Comparison of ENCODE assay signal across 8 cellular contexts in the genomic region with DNA sequence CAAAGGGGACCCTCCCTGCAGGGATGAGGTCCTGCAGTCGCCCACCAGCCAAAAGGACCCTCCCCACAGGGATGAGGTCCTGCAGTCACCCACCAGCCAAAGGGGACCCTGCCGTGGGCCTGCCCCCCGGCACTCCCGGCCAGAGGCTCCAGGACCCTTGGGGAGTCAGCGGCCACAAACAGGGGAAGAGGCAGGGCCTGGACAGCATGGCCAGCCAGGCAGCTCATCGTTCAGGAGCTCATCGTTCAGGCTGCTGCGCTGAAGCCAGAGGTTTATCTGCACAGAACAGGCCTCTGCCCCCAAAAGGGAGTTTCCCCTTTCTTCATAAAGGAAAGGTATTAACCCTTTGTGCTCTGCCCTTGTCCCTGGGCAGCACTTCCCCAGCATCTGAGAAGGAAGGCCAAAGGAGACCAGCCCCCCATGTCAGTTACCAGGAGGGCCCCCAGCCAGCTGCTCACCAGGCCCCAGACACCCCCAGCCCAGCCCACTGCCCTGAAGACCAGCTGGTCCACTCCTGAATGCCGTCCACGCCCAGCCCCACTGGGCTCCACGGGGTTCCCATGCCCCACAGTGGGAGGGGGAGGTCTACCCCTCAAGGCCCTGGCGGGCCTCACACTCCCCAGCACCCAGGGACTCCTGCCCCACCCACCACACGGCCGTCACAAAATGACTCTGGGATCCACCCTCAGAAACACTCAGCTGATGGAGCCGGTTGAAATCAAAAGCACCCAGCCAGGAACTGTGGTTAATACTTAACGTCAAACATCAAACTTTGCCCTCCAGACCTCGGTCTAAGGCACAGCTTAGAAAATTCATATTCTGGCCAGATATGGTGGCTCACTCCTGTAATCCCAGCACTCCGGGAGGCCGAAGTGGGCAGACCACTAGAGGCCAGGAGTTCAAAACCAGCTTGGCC. TPM values are rescaled to one million over a fixed set of nuclear protein-coding genes. Genes with fewer than 3 reads are reported as not detected.
A peak's percentile ranks its signal among the peaks of the same experiment; 100 is the strongest.
DNase-seq lines count a peak whose midpoint lies in the region; ATAC-seq and TF ChIP-seq lines count a peak whose summit lies in the region.

No MANE protein-coding gene starts in this region.

- H3K4me3 ChIP-seq in HL-60 (replicated peaks; ENCODE audit: insufficient read depth, low read length) (no peak overlapping the region), right lobe of liver (peak overlapping the region; percentile 0 to 98 (median 91))

- TF ChIP-seq CTCF in HL-60 (IDR thresholded peaks at IDR 0.05; ENCODE audit: insufficient read depth, low read length) (no peak), right lobe of liver (IDR thresholded peaks at IDR 0.05) (no peak), osteocyte (IDR thresholded peaks at IDR 0.05) (no peak)

- H3K36me3 Mint-ChIP-seq in osteocyte (ENCODE audit: unreplicated experiment), result no peaks in the 10 kb centered on the region

- WGBS in right lobe of liver (ENCODE audit: insufficient coverage, low coverage, low lambda C conversion rate, missing lambda C conversion rate), result 9% methylated on average over 9 of the region's 19 CpGs

- TF ChIP-seq POLR2A in right lobe of liver (IDR thresholded peaks at IDR 0.05), result peak; percentile 48

- peak overlapping the region; percentile 55 for H3K27ac ChIP-seq in HL-60 (replicated peaks)
- peak overlapping the region; percentile 95 to 99 (median 99) for H3K27ac ChIP-seq in right lobe of liver

- H3K27me3 ChIP-seq in HL-60 (ENCODE audit: insufficient read depth, poor library complexity, severe bottlenecking) (no peaks in the 10 kb centered on the region), right lobe of liver (no peaks in the 10 kb centered on the region)

- H3K4me1 Mint-ChIP-seq in osteocyte (ENCODE audit: unreplicated experiment), result peaks cover 12% of the 10 kb centered on the region

- intact Hi-C loops in right lobe of liver (cut with DNase I), result no loop called here

- peaks cover 0 to 86% (median 41%) of the 10 kb centered on the region in 4 donors for H3K4me1 ChIP-seq in right lobe of liver

- no peaks in the 10 kb centered on the region for H3K36me3 ChIP-seq in right lobe of liver

- H3K27me3 Mint-ChIP-seq in osteocyte (ENCODE audit: unreplicated experiment), result no peaks in the 10 kb centered on the region

- H3K9me3 Mint-ChIP-seq in osteocyte (ENCODE audit: unreplicated experiment), result no peaks in the 10 kb centered on the region

- DNase-seq in HL-60 (ENCODE audit: low read depth in 1 of 2, low spot score in 1 of 2) (peak in 1 of 2 experiments; percentile 65), right lobe of liver (peak; percentile 76 to 93 (median 89)), medulla oblongata (ENCODE audit: extremely low spot score) (no peak), NCI-H2171 treated with DMSO at 0.1 percent for 48 hours (lab: John Stamatoyannopoulos, UW) (no peak), osteocyte (ENCODE audit: extremely low spot score, unreplicated experiment) (no peak), SIG-M5 (lab: John Stamatoyannopoulos, UW) (no peak)
- DNase-seq in activated T-cell treated with anti-CD3 and anti-CD28 coated beads, Interleukin-2, amount 50 U/mL, for 1 hour, result peak; percentile 77

- no peak overlapping the region for H3K4me3 Mint-ChIP-seq in osteocyte (ENCODE audit: unreplicated experiment)

- H3K27ac Mint-ChIP-seq in osteocyte (ENCODE audit: unreplicated experiment), result no peak overlapping the region

- ATAC-seq in GM19023 (IDR thresholded peaks at IDR 0.05; ENCODE audit: unreplicated experiment), result peak; percentile 46
- ATAC-seq in right lobe of liver, result peak; percentile 31 to 49 (median 41)

- H3K9me3 ChIP-seq in right lobe of liver, result no peaks in the 10 kb centered on the region

RNA-seq across cellular contexts. Expression of gene SLC12A7, which starts 6.3 kb away (rescaled TPM):
- 10 to 100 TPM; 38.9 to 65.2 (median 53.3) TPM for total RNA-seq in right lobe of liver
- total RNA-seq in osteocyte, result 9.4 and 11.5 TPM in 2 replicates

Comparison
In these comparisons a context has a peak if more than half of its experiments do, and no peak if none do; other contexts are left out.
1. DNase-seq: peak in activated T-cell treated with anti-CD3 and anti-CD28 coated beads, Interleukin-2, amount 50 U/mL, for 1 hour (single experiment) and right lobe of liver (3 of 3); none in medulla oblongata (single experiment), NCI-H2171 treated with DMSO at 0.1 percent for 48 hours (single experiment), osteocyte (single experiment) and SIG-M5 (single experiment).